ENCODE assay signal across 1 cellular context in the genomic region with DNA sequence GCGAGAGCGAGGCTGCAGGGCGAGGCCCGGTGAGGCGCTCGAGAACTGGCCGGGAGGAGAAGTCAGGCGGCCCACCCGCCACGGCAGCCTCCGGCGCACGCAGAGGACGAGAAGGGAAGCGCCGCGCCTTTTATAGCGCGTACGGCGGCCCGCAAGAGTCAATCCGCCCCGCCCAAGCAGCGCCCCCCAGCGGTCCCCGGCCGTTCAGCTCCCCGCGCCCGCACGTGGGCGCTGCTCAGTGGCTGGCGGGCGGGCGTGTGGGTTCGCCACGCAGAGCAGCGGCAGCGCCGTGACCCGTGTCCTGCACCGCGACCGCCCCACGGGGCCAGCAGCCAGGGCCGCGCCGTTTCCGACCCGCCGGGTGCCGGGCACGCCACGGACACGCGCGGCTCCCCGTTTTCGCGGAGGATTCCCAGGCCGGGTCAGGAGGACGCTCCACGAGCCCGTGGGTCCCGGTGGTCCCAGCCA.
TF ChIP-seq lines count a peak whose summit lies in the region.

No MANE protein-coding gene starts in this region.

TF ChIP-seq in HepG2, 621 proteins besides CTCF, POLR2A, EP300 and RAD21 (continued from another document and continues in another):
- TF ChIP-seq, protein P1, sequence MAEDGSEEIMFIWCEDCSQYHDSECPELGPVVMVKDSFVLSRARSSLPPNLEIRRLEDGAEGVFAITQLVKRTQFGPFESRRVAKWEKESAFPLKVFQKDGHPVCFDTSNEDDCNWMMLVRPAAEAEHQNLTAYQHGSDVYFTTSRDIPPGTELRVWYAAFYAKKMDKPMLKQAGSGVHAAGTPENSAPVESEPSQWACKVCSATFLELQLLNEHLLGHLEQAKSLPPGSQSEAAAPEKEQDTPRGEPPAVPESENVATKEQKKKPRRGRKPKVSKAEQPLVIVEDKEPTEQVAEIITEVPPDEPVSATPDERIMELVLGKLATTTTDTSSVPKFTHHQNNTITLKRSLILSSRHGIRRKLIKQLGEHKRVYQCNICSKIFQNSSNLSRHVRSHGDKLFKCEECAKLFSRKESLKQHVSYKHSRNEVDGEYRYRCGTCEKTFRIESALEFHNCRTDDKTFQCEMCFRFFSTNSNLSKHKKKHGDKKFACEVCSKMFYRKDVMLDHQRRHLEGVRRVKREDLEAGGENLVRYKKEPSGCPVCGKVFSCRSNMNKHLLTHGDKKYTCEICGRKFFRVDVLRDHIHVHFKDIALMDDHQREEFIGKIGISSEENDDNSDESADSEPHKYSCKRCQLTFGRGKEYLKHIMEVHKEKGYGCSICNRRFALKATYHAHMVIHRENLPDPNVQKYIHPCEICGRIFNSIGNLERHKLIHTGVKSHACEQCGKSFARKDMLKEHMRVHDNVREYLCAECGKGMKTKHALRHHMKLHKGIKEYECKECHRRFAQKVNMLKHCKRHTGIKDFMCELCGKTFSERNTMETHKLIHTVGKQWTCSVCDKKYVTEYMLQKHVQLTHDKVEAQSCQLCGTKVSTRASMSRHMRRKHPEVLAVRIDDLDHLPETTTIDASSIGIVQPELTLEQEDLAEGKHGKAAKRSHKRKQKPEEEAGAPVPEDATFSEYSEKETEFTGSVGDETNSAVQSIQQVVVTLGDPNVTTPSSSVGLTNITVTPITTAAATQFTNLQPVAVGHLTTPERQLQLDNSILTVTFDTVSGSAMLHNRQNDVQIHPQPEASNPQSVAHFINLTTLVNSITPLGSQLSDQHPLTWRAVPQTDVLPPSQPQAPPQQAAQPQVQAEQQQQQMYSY (CRISPR knock-in tag; IDR thresholded peaks at IDR 0.05) = no peak
- TF ChIP-seq ZNF644 (CRISPR knock-in tag; IDR thresholded peaks at IDR 0.05; ENCODE audit: low read depth) (no peak), NFIC (IDR thresholded peaks at IDR 0.05; ENCODE audit: low read length) (no peak), PAF1 (CRISPR knock-in tag; IDR thresholded peaks at IDR 0.05) (no peak), KMT2A (CRISPR knock-in tag; IDR thresholded peaks at IDR 0.05) (peak; percentile 85), NONO (IDR thresholded peaks at IDR 0.05) (no peak), NONO (CRISPR knock-in tag; conservative IDR thresholded peaks at IDR 0.05) (peak; percentile 95; the same call in 1 of the 2 replicates), TAF15 (IDR thresholded peaks at IDR 0.05; ENCODE audit: low read depth, low read length, poor library complexity, severe bottlenecking) (peak; percentile 32), ERF (CRISPR knock-in tag; IDR thresholded peaks at IDR 0.05) (peak; percentile 92; the same call in 1 of the 2 replicates), ZMYM2 (CRISPR knock-in tag; IDR thresholded peaks at IDR 0.05) (no peak), MED1 (CRISPR knock-in tag; IDR thresholded peaks at IDR 0.05) (peak; percentile 82), REL (CRISPR knock-in tag; conservative IDR thresholded peaks at IDR 0.05) (no peak), ATF1 (CRISPR knock-in tag; IDR thresholded peaks at IDR 0.05) (no peak), MED8 (CRISPR knock-in tag; IDR thresholded peaks at IDR 0.05; ENCODE audit: insufficient replicate concordance) (peak; percentile 63), NAIF1 (CRISPR knock-in tag; IDR thresholded peaks at IDR 0.05; ENCODE audit: borderline replicate concordance) (no peak; the same call in 1 of the 2 replicates), ZNF441 (CRISPR knock-in tag; IDR thresholded peaks at IDR 0.05; ENCODE audit: borderline replicate concordance) (peak; percentile 83; the same call in 1 of the 2 replicates)
- TF ChIP-seq, protein P2, sequence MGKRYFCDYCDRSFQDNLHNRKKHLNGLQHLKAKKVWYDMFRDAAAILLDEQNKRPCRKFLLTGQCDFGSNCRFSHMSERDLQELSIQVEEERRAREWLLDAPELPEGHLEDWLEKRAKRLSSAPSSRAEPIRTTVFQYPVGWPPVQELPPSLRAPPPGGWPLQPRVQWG (CRISPR knock-in tag; IDR thresholded peaks at IDR 0.05; ENCODE audit: borderline replicate concordance, low read depth) = no peak
- TF ChIP-seq, protein P3, sequence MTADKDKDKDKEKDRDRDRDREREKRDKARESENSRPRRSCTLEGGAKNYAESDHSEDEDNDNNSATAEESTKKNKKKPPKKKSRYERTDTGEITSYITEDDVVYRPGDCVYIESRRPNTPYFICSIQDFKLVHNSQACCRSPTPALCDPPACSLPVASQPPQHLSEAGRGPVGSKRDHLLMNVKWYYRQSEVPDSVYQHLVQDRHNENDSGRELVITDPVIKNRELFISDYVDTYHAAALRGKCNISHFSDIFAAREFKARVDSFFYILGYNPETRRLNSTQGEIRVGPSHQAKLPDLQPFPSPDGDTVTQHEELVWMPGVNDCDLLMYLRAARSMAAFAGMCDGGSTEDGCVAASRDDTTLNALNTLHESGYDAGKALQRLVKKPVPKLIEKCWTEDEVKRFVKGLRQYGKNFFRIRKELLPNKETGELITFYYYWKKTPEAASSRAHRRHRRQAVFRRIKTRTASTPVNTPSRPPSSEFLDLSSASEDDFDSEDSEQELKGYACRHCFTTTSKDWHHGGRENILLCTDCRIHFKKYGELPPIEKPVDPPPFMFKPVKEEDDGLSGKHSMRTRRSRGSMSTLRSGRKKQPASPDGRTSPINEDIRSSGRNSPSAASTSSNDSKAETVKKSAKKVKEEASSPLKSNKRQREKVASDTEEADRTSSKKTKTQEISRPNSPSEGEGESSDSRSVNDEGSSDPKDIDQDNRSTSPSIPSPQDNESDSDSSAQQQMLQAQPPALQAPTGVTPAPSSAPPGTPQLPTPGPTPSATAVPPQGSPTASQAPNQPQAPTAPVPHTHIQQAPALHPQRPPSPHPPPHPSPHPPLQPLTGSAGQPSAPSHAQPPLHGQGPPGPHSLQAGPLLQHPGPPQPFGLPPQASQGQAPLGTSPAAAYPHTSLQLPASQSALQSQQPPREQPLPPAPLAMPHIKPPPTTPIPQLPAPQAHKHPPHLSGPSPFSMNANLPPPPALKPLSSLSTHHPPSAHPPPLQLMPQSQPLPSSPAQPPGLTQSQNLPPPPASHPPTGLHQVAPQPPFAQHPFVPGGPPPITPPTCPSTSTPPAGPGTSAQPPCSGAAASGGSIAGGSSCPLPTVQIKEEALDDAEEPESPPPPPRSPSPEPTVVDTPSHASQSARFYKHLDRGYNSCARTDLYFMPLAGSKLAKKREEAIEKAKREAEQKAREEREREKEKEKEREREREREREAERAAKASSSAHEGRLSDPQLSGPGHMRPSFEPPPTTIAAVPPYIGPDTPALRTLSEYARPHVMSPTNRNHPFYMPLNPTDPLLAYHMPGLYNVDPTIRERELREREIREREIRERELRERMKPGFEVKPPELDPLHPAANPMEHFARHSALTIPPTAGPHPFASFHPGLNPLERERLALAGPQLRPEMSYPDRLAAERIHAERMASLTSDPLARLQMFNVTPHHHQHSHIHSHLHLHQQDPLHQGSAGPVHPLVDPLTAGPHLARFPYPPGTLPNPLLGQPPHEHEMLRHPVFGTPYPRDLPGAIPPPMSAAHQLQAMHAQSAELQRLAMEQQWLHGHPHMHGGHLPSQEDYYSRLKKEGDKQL (CRISPR knock-in tag; IDR thresholded peaks at IDR 0.05; ENCODE audit: low read depth) = 0 out of 2 replicates have a peak, but pooled peaks have one; percentile 53
- TF ChIP-seq, protein P4, sequence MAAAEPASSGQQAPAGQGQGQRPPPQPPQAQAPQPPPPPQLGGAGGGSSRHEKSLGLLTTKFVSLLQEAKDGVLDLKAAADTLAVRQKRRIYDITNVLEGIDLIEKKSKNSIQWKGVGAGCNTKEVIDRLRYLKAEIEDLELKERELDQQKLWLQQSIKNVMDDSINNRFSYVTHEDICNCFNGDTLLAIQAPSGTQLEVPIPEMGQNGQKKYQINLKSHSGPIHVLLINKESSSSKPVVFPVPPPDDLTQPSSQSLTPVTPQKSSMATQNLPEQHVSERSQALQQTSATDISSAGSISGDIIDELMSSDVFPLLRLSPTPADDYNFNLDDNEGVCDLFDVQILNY (CRISPR knock-in tag; conservative IDR thresholded peaks at IDR 0.05) = peak; percentile 73
- TF ChIP-seq, protein P5, sequence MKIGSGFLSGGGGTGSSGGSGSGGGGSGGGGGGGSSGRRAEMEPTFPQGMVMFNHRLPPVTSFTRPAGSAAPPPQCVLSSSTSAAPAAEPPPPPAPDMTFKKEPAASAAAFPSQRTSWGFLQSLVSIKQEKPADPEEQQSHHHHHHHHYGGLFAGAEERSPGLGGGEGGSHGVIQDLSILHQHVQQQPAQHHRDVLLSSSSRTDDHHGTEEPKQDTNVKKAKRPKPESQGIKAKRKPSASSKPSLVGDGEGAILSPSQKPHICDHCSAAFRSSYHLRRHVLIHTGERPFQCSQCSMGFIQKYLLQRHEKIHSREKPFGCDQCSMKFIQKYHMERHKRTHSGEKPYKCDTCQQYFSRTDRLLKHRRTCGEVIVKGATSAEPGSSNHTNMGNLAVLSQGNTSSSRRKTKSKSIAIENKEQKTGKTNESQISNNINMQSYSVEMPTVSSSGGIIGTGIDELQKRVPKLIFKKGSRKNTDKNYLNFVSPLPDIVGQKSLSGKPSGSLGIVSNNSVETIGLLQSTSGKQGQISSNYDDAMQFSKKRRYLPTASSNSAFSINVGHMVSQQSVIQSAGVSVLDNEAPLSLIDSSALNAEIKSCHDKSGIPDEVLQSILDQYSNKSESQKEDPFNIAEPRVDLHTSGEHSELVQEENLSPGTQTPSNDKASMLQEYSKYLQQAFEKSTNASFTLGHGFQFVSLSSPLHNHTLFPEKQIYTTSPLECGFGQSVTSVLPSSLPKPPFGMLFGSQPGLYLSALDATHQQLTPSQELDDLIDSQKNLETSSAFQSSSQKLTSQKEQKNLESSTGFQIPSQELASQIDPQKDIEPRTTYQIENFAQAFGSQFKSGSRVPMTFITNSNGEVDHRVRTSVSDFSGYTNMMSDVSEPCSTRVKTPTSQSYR (CRISPR knock-in tag; IDR thresholded peaks at IDR 0.05; ENCODE audit: borderline replicate concordance) = no peak
- TF ChIP-seq, protein P6, sequence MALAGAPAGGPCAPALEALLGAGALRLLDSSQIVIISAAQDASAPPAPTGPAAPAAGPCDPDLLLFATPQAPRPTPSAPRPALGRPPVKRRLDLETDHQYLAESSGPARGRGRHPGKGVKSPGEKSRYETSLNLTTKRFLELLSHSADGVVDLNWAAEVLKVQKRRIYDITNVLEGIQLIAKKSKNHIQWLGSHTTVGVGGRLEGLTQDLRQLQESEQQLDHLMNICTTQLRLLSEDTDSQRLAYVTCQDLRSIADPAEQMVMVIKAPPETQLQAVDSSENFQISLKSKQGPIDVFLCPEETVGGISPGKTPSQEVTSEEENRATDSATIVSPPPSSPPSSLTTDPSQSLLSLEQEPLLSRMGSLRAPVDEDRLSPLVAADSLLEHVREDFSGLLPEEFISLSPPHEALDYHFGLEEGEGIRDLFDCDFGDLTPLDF (CRISPR knock-in tag; IDR thresholded peaks at IDR 0.05) = no peak; the same call in 1 of the 2 replicates
- TF ChIP-seq, protein P7, sequence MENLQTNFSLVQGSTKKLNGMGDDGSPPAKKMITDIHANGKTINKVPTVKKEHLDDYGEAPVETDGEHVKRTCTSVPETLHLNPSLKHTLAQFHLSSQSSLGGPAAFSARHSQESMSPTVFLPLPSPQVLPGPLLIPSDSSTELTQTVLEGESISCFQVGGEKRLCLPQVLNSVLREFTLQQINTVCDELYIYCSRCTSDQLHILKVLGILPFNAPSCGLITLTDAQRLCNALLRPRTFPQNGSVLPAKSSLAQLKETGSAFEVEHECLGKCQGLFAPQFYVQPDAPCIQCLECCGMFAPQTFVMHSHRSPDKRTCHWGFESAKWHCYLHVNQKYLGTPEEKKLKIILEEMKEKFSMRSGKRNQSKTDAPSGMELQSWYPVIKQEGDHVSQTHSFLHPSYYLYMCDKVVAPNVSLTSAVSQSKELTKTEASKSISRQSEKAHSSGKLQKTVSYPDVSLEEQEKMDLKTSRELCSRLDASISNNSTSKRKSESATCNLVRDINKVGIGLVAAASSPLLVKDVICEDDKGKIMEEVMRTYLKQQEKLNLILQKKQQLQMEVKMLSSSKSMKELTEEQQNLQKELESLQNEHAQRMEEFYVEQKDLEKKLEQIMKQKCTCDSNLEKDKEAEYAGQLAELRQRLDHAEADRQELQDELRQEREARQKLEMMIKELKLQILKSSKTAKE (CRISPR knock-in tag; IDR thresholded peaks at IDR 0.05; ENCODE audit: borderline replicate concordance) = peak; percentile 35; the same call in 1 of the 2 replicates
- TF ChIP-seq, protein P8, sequence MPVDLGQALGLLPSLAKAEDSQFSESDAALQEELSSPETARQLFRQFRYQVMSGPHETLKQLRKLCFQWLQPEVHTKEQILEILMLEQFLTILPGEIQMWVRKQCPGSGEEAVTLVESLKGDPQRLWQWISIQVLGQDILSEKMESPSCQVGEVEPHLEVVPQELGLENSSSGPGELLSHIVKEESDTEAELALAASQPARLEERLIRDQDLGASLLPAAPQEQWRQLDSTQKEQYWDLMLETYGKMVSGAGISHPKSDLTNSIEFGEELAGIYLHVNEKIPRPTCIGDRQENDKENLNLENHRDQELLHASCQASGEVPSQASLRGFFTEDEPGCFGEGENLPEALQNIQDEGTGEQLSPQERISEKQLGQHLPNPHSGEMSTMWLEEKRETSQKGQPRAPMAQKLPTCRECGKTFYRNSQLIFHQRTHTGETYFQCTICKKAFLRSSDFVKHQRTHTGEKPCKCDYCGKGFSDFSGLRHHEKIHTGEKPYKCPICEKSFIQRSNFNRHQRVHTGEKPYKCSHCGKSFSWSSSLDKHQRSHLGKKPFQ (CRISPR knock-in tag; IDR thresholded peaks at IDR 0.05; ENCODE audit: insufficient replicate concordance) = peak; percentile 84
- TF ChIP-seq, protein P9, sequence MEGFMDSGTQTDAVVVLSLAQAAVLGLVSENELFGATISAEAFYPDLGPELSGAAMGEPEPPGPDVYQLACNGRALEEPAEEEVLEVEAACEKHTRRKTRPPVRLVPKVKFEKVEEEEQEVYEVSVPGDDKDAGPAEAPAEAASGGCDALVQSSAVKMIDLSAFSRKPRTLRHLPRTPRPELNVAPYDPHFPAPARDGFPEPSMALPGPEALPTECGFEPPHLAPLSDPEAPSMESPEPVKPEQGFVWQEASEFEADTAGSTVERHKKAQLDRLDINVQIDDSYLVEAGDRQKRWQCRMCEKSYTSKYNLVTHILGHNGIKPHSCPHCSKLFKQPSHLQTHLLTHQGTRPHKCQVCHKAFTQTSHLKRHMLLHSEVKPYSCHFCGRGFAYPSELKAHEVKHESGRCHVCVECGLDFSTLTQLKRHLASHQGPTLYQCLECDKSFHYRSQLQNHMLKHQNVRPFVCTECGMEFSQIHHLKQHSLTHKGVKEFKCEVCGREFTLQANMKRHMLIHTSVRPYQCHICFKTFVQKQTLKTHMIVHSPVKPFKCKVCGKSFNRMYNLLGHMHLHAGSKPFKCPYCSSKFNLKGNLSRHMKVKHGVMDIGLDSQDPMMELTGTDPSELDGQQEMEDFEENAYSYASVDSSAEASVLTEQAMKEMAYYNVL (CRISPR knock-in tag; IDR thresholded peaks at IDR 0.05; ENCODE audit: borderline replicate concordance) = peak; percentile 56; the same call in 1 of the 2 replicates
- TF ChIP-seq, protein P10, sequence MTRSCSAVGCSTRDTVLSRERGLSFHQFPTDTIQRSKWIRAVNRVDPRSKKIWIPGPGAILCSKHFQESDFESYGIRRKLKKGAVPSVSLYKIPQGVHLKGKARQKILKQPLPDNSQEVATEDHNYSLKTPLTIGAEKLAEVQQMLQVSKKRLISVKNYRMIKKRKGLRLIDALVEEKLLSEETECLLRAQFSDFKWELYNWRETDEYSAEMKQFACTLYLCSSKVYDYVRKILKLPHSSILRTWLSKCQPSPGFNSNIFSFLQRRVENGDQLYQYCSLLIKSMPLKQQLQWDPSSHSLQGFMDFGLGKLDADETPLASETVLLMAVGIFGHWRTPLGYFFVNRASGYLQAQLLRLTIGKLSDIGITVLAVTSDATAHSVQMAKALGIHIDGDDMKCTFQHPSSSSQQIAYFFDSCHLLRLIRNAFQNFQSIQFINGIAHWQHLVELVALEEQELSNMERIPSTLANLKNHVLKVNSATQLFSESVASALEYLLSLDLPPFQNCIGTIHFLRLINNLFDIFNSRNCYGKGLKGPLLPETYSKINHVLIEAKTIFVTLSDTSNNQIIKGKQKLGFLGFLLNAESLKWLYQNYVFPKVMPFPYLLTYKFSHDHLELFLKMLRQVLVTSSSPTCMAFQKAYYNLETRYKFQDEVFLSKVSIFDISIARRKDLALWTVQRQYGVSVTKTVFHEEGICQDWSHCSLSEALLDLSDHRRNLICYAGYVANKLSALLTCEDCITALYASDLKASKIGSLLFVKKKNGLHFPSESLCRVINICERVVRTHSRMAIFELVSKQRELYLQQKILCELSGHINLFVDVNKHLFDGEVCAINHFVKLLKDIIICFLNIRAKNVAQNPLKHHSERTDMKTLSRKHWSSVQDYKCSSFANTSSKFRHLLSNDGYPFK (CRISPR knock-in tag; IDR thresholded peaks at IDR 0.05; ENCODE audit: borderline replicate concordance) = no peak
